8 cellular contexts compared by ENCODE assay signal in the genomic region with DNA sequence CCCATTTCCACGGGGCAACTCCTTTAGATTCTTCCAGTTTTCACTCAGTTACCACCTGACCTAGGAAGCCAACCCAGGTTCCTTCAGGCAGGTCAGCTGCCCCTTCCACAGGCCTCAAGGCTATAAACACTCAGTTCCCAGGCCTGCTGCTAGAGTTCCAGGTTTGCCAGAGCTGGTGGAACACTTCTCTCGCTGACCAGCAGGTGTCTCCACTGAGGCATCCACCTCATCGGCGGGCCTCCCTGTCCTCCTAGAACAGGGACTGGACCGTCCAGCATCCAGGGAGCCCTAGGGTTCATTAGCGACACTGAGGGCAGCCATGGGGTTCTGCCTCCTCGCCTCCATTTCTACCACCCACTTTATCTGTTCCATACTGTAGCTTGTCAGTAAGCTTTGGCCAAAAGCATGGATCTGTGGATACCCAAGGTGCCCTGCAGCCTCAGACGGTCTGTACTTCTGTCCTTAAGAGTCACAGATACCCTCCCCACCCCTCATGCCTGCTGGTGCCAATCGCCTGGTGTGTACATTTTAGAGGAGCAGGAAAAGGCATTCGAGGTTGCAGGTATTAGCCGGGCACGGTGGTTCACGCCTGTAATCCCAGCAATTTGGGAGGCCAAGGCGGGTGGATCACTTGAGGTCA. TPM values are rescaled to one million over a fixed set of nuclear protein-coding genes. Genes with fewer than 3 reads are reported as not detected.
DNase-seq lines count a peak whose midpoint lies in the region; ATAC-seq and TF ChIP-seq lines count a peak whose summit lies in the region.

No MANE protein-coding gene starts in this region.

- peak; percentile 99 for TF ChIP-seq CTCF in GM12872 (IDR thresholded peaks at IDR 0.05; ENCODE audit: insufficient read depth, low read depth, low read length)
- TF ChIP-seq CTCF in cardiac fibroblast (IDR thresholded peaks at IDR 0.05; ENCODE audit: low read depth, low read length) = peak; percentile 98
- TF ChIP-seq CTCF in kidney epithelial cell (IDR thresholded peaks at IDR 0.05; ENCODE audit: insufficient read depth, low read length, poor library complexity, severe bottlenecking) = peak; percentile 94

- no peak overlapping the region for H3K4me3 ChIP-seq in cardiac fibroblast (replicated peaks in 1 of 2; ENCODE audit: low read depth in 2 of 2, low read length in 2 of 2)
- H3K4me3 ChIP-seq in kidney epithelial cell (ENCODE audit: low read depth, low read length) = no peak overlapping the region

- ATAC-seq in HG02840 (IDR thresholded peaks at IDR 0.05; ENCODE audit: low FRiP score, unreplicated experiment) (no peak), GM19397 (IDR thresholded peaks at IDR 0.05; ENCODE audit: unreplicated experiment) (no peak)

- H3K36me3 ChIP-seq in kidney epithelial cell (ENCODE audit: control insufficient read depth, insufficient read depth, low read length) = no peaks in the 10 kb centered on the region

- no peaks in the 10 kb centered on the region for H3K27me3 ChIP-seq in kidney epithelial cell (ENCODE audit: control insufficient read depth, insufficient read depth, low read length)

- DNase-seq in NCI-H146 treated with DMSO at 0.1 percent for 48 hours (lab: John Stamatoyannopoulos, UW; ENCODE audit: unreplicated experiment) = peak; percentile 14
- peak; percentile 21 for DNase-seq in activated CD4-positive, CD25-positive, alpha-beta regulatory T cell treated with anti-CD3 and anti-CD28 coated beads, Interleukin-2, amount 50 U/mL, for 16 hours (ENCODE audit: low read depth, low spot score)
- DNase-seq in cardiac fibroblast (ENCODE audit: low read depth in 2 of 2) = peak; percentile 79 to 80
- peak; percentile 16 for DNase-seq in kidney epithelial cell (ENCODE audit: low read depth)
- peak; percentile 57 to 58 for DNase-seq in stimulated activated CD4-positive, alpha-beta T cell treated with anti-CD3 and anti-CD28 coated beads, Interleukin-1b, Interleukin-23, amount 100 ng/mL, for 4 hours (ENCODE audit: low read depth in 2 of 2)

RNA-seq across cellular contexts. Expression of a gene that starts 29.0 kb away (rescaled TPM):
- 6.8 and 10.4 TPM in 2 replicates for total RNA-seq in kidney epithelial cell

RNA-seq across cellular contexts. Expression of a gene that starts 38.3 kb away (rescaled TPM):
- not detected in 2 replicates for total RNA-seq in kidney epithelial cell

Comparison
In these comparisons a context has a peak if more than half of its experiments do, and no peak if none do; other contexts are left out.
1. DNase-seq: peak in every context shown above with its lines; median percentile 80 in cardiac fibroblast; 58 in stimulated activated CD4-positive, alpha-beta T cell treated with anti-CD3 and anti-CD28 coated beads, Interleukin-1b, Interleukin-23, amount 100 ng/mL, for 4 hours; 21 in activated CD4-positive, CD25-positive, alpha-beta regulatory T cell treated with anti-CD3 and anti-CD28 coated beads, Interleukin-2, amount 50 U/mL, for 16 hours; 16 in kidney epithelial cell; 14 in NCI-H146 treated with DMSO at 0.1 percent for 48 hours.